ENCODE assay signal across 10 cellular contexts in genomic region chr9:113992276-113992951, GRCh38.
DNase-seq lines count a peak whose midpoint lies in the region; FAIRE-seq lines count a peak whose summit lies in the region.
"Had no signal": no experiment of that assay in that cellular context is flagged by ENCODE, and none has a peak within 500 bp of the region (broad histone marks: within the 10 kb centered on the region; RNA-seq: fewer than 3 reads in every experiment).

No MANE protein-coding gene starts in this region.

- no peaks in the 10 kb centered on the region for H3K27me3 ChIP-seq in small intestine (ENCODE audit: control insufficient read depth in 2 of 2, insufficient read depth in 2 of 2, low read length in 2 of 2)

- peak; percentile 65 for DNase-seq in DMS 273 (lab: John Stamatoyannopoulos, UW; ENCODE audit: unreplicated experiment)
- no peak for DNase-seq in DMS 273 treated with DMSO at 0.1 percent for 48 hours (lab: John Stamatoyannopoulos, UW)
- peak; percentile 87 for DNase-seq in cerebellar cortex (ENCODE audit: low spot score)
- DNase-seq in medulla oblongata (ENCODE audit: extremely low spot score) = peak; percentile 96
- DNase-seq in superior temporal gyrus (ENCODE audit: extremely low spot score) = peak; percentile 97
- no peak for DNase-seq in activated CD4-positive, alpha-beta memory T cell treated with anti-CD3 and anti-CD28 coated beads for 36 hours
- no peak for DNase-seq in LoVo (ENCODE audit: low spot score)
- no peak for DNase-seq in small intestine
- DNase-seq: activated T-cell treated with anti-CD3 and anti-CD28 coated beads, Interleukin-2, amount 50 U/mL, for 4 hours; T1000 had no signal

- no peaks in the 10 kb centered on the region for H3K4me1 ChIP-seq in small intestine (ENCODE audit: control insufficient read depth in 2 of 2, insufficient read depth in 1 of 2, low read depth in 1 of 2, low read length in 1 of 2)

- no peak overlapping the region for H3K4me3 ChIP-seq in small intestine (ENCODE audit: low read depth in 1 of 2, low read length in 2 of 2)

- no peak overlapping the region for H3K27ac ChIP-seq in small intestine (ENCODE audit: low read depth in 1 of 2, low read length in 1 of 2)

- WGBS in small intestine, 3 donors = 69 to 78% (median 71%) methylated on average over 15 of the region's 15 CpGs

- POLR2A ChIA-PET in activated CD4-positive, alpha-beta memory T cell treated with anti-CD3 and anti-CD28 coated beads for 36 hours (lab: Charles Lee) = no interaction called here

- no peak for FAIRE-seq in small intestine (lab: Jason Lieb, UNC)

- H3K9me3 Mint-ChIP-seq in activated CD4-positive, alpha-beta memory T cell treated with anti-CD3 and anti-CD28 coated beads for 36 hours = no peaks in the 10 kb centered on the region
- H3K9me3 Mint-ChIP-seq: activated T-cell treated with anti-CD3 and anti-CD28 coated beads, Interleukin-2, amount 50 U/mL, for 4 hours had no signal

- H3K9me3 ChIP-seq in small intestine (ENCODE audit: control insufficient read depth, low read depth) = no peaks in the 10 kb centered on the region

- no peak overlapping the region for H3K27ac Mint-ChIP-seq in activated CD4-positive, alpha-beta memory T cell treated with anti-CD3 and anti-CD28 coated beads for 36 hours

- H3K36me3 ChIP-seq in small intestine (ENCODE audit: control insufficient read depth in 2 of 2, insufficient read depth in 2 of 2, low read length in 2 of 2) = no peaks in the 10 kb centered on the region

- H3K27me3 Mint-ChIP-seq in activated CD4-positive, alpha-beta memory T cell treated with anti-CD3 and anti-CD28 coated beads for 36 hours = no peaks in the 10 kb centered on the region

- intact Hi-C loops in activated CD4-positive, alpha-beta memory T cell treated with anti-CD3 and anti-CD28 coated beads for 36 hours (cut with micrococcal nuclease) = no loop called here

- no peaks in the 10 kb centered on the region for H3K4me1 Mint-ChIP-seq in activated CD4-positive, alpha-beta memory T cell treated with anti-CD3 and anti-CD28 coated beads for 36 hours (ENCODE audit: low read depth)

- CTCF ChIA-PET in activated CD4-positive, alpha-beta memory T cell treated with anti-CD3 and anti-CD28 coated beads for 36 hours (lab: Charles Lee) = no interaction called here

- no peak overlapping the region for H3K4me3 Mint-ChIP-seq in activated CD4-positive, alpha-beta memory T cell treated with anti-CD3 and anti-CD28 coated beads for 36 hours
- H3K4me3 Mint-ChIP-seq: activated T-cell treated with anti-CD3 and anti-CD28 coated beads, Interleukin-2, amount 50 U/mL, for 4 hours had no signal

- no peaks in the 10 kb centered on the region for H3K36me3 Mint-ChIP-seq in activated CD4-positive, alpha-beta memory T cell treated with anti-CD3 and anti-CD28 coated beads for 36 hours

Comparison
In these comparisons a context has a peak if more than half of its experiments do, and no peak if none do; other contexts are left out.
1. DNase-seq: peak in DMS 273 (single experiment), cerebellar cortex (single experiment), medulla oblongata (single experiment) and superior temporal gyrus (single experiment); none in DMS 273 treated with DMSO at 0.1 percent for 48 hours (single experiment), activated CD4-positive, alpha-beta memory T cell treated with anti-CD3 and anti-CD28 coated beads for 36 hours (single experiment), LoVo (single experiment) and small intestine (single experiment).